ENCODE assay signal across 8 cellular contexts in genomic region chr7:74083117-74083876, GRCh38. TPM values are rescaled to one million over a fixed set of nuclear protein-coding genes. Genes with fewer than 3 reads are reported as not detected.
DNase-seq lines count a peak whose midpoint lies in the region; ATAC-seq and TF ChIP-seq lines count a peak whose summit lies in the region.

TSS of gene LIMK1 (plus strand) at chr7:74083804. CDS start at chr7:74083991, 187 bp downstream.

- peaks cover 7% of the 10 kb centered on the region for H3F3A ChIP-seq in neural progenitor cell (ENCODE audit: low read depth)

- H3K36me3 Mint-ChIP-seq in neural progenitor cell: peaks cover 11% of the 10 kb centered on the region

- DNase-seq in DMS53 treated with DMSO at 0.1 percent for 48 hours (lab: John Stamatoyannopoulos, UW; ENCODE audit: unreplicated experiment) (peak; percentile 64), LHCN-M2 (ENCODE audit: low read depth) (peak; percentile 81), SJCRH30 (peak; percentile 92 to 96), activated gamma-delta T cell treated with Interleukin-2 at 50 U/mL for 16 hours (peak; percentile 76), foreskin keratinocyte (peak in 1 of 2 donors; percentile 39), neural progenitor cell (ENCODE audit: low spot score) (peak; percentile 96), stomach (peak; percentile 82)

- TF ChIP-seq CTCF in foreskin keratinocyte (conservative IDR thresholded peaks at IDR 0.05): no peak
- TF ChIP-seq CTCF in neural progenitor cell (IDR thresholded peaks at IDR 0.05): no peak
- no peak for TF ChIP-seq CTCF in stomach (IDR thresholded peaks at IDR 0.05)

- H3K9me3 ChIP-seq in SJCRH30 (replicated peaks) (no peaks in the 10 kb centered on the region), neural progenitor cell (ENCODE audit: low read depth) (no peaks in the 10 kb centered on the region), stomach (no peaks in the 10 kb centered on the region)

- H3K27me3 Mint-ChIP-seq in neural progenitor cell (ENCODE audit: insufficient read depth, low read depth): no peaks in the 10 kb centered on the region

- H3K4me1 Mint-ChIP-seq in neural progenitor cell: peaks cover 30% of the 10 kb centered on the region

- peak within 1 kb of the TSS; percentile 82 for H3K27ac Mint-ChIP-seq in neural progenitor cell

- H3K36me3 ChIP-seq in SJCRH30: peaks cover 15% of the 10 kb centered on the region; the same call in 1 of the 2 replicates
- H3K36me3 ChIP-seq in neural progenitor cell: no peaks in the 10 kb centered on the region
- peaks cover 0 to 20% (median 7%) of the 10 kb centered on the region in 4 donors for H3K36me3 ChIP-seq in stomach

- H4K20me1 ChIP-seq in neural progenitor cell (ENCODE audit: low read depth): peaks cover 19% of the 10 kb centered on the region

- WGBS in stomach, 5 donors: 8 to 24% (median 12%) methylated on average over 20 to 71 of the region's 71 CpGs

- no peak within 1 kb of the TSS for H3K9ac ChIP-seq in neural progenitor cell

- H3K4me3 Mint-ChIP-seq in neural progenitor cell: peak within 1 kb of the TSS; percentile 86

- H3K27me3 ChIP-seq in SJCRH30: no peaks in the 10 kb centered on the region
- H3K27me3 ChIP-seq in foreskin keratinocyte: no peaks in the 10 kb centered on the region
- no peaks in the 10 kb centered on the region for H3K27me3 ChIP-seq in neural progenitor cell
- no peaks in the 10 kb centered on the region for H3K27me3 ChIP-seq in stomach

- H3K27ac ChIP-seq in SJCRH30 (peak within 1 kb of the TSS; percentile 75), foreskin keratinocyte (peak within 1 kb of the TSS; percentile 18), neural progenitor cell (peak within 1 kb of the TSS; percentile 54), stomach (peak within 1 kb of the TSS; percentile 26 to 84 (median 77))

- no peak for TF ChIP-seq EP300 in stomach (IDR thresholded peaks at IDR 0.05)

- intact Hi-C loops in stomach (cut with DNase I; ENCODE audit: low total_unique reads): loop anchor here (10.0 kb wide), 1 partner anchor 92 kb away; the partner anchor contains the start of gene EIF4H

- no peaks in the 10 kb centered on the region for H3K9me3 Mint-ChIP-seq in neural progenitor cell

- peak within 1 kb of the TSS; percentile 93 for H3K4me2 ChIP-seq in neural progenitor cell

- H3K79me2 ChIP-seq in neural progenitor cell (ENCODE audit: low read depth): peaks cover 13% of the 10 kb centered on the region

- H2AFZ ChIP-seq in neural progenitor cell (replicated peaks): no peak within 1 kb of the TSS

- H3K4me1 ChIP-seq in SJCRH30: peaks cover 20% of the 10 kb centered on the region
- no peaks in the 10 kb centered on the region for H3K4me1 ChIP-seq in foreskin keratinocyte
- peaks cover 12% of the 10 kb centered on the region for H3K4me1 ChIP-seq in neural progenitor cell
- H3K4me1 ChIP-seq in stomach: peaks cover 18 to 26% (median 23%) of the 10 kb centered on the region in 4 donors

- H3K4me3 ChIP-seq in SJCRH30 (peak within 1 kb of the TSS; percentile 87), neural progenitor cell (peak within 1 kb of the TSS; percentile 63), stomach (peak within 1 kb of the TSS; percentile 85 to 92 (median 86))

- ATAC-seq in GM21723 (IDR thresholded peaks at IDR 0.05; ENCODE audit: unreplicated experiment): peak; percentile 63
- ATAC-seq in foreskin keratinocyte: peak; percentile 59

- TF ChIP-seq POLR2A in stomach (IDR thresholded peaks at IDR 0.05): no peak

RNA-seq across cellular contexts. Expression of gene LIMK1, which starts in this region (rescaled TPM):
- total RNA-seq in LHCN-M2 (2014; rRNA removed) (103 and 121 TPM in 2 replicates), foreskin keratinocyte (23.8 and 26.3 TPM in 2 replicates), neural progenitor cell (ENCODE audit: low replicate concordance) (29.9 and 66.6 TPM in 2 replicates), stomach (10 to 100 TPM in 3 of 5 donors, 1 to 10 TPM in 2; 2.9 to 21.0 (median 10.1) TPM)
- polyA plus RNA-seq in LHCN-M2 (2012): 79.1 TPM
- 43.2 and 43.4 TPM in 2 replicates for total RNA-seq in SJCRH30 (2014; rRNA removed; shearing (Covaris generic))
- polyA plus RNA-seq in foreskin keratinocyte (17.8 and 18.1 TPM in 2 replicates), stomach (10 to 100 TPM in 1 of 3 donors, 1 to 10 TPM in 2; 6.0 to 26.6 (median 7.2) TPM)

Comparison
In these comparisons a context has a peak if more than half of its experiments do, and no peak if none do; other contexts are left out.
1. H3K27ac ChIP-seq: peak in every context shown above with its lines; median percentile 77 in stomach; 75 in SJCRH30; 54 in neural progenitor cell; 18 in foreskin keratinocyte.